In the genomic region with DNA sequence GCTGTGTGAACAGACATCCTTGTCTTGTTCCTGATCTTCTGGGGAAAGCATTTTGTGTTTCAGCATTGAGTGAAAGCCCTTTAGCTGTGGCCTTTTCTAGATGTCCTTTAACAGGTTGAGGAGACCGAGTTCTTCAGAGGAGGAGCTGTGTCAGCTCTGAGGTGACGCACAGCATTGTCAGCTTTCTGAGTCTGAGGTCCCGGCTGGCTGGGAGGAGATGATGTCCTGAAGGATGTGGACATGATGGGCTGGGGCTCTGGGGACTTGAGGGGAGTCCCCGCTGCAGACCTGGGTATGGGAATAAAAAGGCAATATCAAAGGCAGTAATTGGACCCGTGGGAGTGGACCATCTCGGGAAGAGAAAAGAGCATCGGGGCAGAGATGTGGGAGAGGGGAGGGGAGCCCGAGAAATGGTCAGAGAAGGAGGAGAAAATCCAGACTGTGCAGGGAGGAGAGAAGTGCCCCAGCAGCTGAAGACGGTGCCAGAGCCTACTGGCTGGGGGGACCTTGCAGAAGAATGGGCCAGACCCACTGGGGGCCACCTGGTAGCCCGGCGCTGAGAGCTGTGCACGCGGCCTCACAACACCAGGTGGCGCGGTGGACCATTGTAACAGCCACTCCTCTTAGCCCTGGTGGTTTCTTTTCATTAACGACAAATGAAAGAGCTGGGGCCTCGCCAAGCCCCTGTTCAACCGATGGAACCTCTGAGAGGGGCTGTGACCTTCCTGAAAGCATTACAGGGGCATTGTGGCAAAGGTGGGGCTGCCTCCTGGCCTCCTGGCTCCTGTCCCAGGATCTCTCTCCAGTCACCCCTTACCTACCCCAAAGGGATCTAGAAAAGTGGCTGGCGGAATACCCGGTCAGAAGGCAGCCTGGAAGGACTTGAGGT, we compare ENCODE assay signal across 7 cellular contexts.
DNase-seq lines count a peak whose midpoint lies in the region; ATAC-seq, FAIRE-seq and TF ChIP-seq lines count a peak whose summit lies in the region.

No MANE protein-coding gene starts in this region.

- H3K36me3 ChIP-seq in lower lobe of right lung = no peaks in the 10 kb centered on the region

- no peak for TF ChIP-seq POLR2A in GM12892 (IDR thresholded peaks at IDR 0.05; ENCODE audit: low read depth, low read length)

- H3K9me3 ChIP-seq in lower lobe of right lung = no peaks in the 10 kb centered on the region

- no peak overlapping the region for H3K27ac ChIP-seq in lower lobe of right lung

- intact Hi-C loops in lower lobe of right lung (cut with DNase I) = loop anchor here (5.0 kb wide), 1 partner anchor 255 kb away; no protein-coding TSS in a partner anchor

- peak overlapping the region; percentile 21 for H3K4me3 ChIP-seq in lower lobe of right lung

- FAIRE-seq in GM12892 (lab: Jason Lieb, UNC) = peak; percentile 46

- ATAC-seq in HG03354 (IDR thresholded peaks at IDR 0.05; ENCODE audit: poor library complexity, severe bottlenecking, unreplicated experiment) (peak; percentile 83), lower lobe of right lung (peak; percentile 95 to 96)

- H3K4me1 ChIP-seq in lower lobe of right lung = peaks cover 4% of the 10 kb centered on the region

- peak; percentile 92 for TF ChIP-seq CTCF in lower lobe of right lung (IDR thresholded peaks at IDR 0.05)

- no peaks in the 10 kb centered on the region for H3K27me3 ChIP-seq in lower lobe of right lung (ENCODE audit: low read depth)

- peak; percentile 54 for DNase-seq in GM12892 (ENCODE audit: insufficient read length)
- DNase-seq in NCI-H526 treated with DMSO at 0.1 percent for 48 hours (lab: John Stamatoyannopoulos, UW) = peak; percentile 27
- DNase-seq in activated CD4-positive, alpha-beta T cell treated with anti-CD3 and anti-CD28 coated beads, Interleukin-2, amount 50 U/mL, for 1 hour = peak; percentile 85
- peak; percentile 81 for DNase-seq in dermis blood vessel endothelial cell
- peak; percentile 83 for DNase-seq in lower lobe of right lung
- peak; percentile 63 to 71 (median 64) for DNase-seq in stimulated activated CD4-positive, alpha-beta T cell treated with anti-CD3 and anti-CD28 coated beads, TNF-alpha, amount 100 ng/mL, for 4 hours (ENCODE audit: low read depth in 3 of 3)

Comparison
In these comparisons a context has a peak if more than half of its experiments do, and no peak if none do; other contexts are left out.
1. DNase-seq: peak in every context shown above with its lines; median percentile 85 in activated CD4-positive, alpha-beta T cell treated with anti-CD3 and anti-CD28 coated beads, Interleukin-2, amount 50 U/mL, for 1 hour; 83 in lower lobe of right lung; 81 in dermis blood vessel endothelial cell; 64 in stimulated activated CD4-positive, alpha-beta T cell treated with anti-CD3 and anti-CD28 coated beads, TNF-alpha, amount 100 ng/mL, for 4 hours; 54 in GM12892; 27 in NCI-H526 treated with DMSO at 0.1 percent for 48 hours.